Comparison of ENCODE assay signal across 8 cellular contexts in the genomic region with DNA sequence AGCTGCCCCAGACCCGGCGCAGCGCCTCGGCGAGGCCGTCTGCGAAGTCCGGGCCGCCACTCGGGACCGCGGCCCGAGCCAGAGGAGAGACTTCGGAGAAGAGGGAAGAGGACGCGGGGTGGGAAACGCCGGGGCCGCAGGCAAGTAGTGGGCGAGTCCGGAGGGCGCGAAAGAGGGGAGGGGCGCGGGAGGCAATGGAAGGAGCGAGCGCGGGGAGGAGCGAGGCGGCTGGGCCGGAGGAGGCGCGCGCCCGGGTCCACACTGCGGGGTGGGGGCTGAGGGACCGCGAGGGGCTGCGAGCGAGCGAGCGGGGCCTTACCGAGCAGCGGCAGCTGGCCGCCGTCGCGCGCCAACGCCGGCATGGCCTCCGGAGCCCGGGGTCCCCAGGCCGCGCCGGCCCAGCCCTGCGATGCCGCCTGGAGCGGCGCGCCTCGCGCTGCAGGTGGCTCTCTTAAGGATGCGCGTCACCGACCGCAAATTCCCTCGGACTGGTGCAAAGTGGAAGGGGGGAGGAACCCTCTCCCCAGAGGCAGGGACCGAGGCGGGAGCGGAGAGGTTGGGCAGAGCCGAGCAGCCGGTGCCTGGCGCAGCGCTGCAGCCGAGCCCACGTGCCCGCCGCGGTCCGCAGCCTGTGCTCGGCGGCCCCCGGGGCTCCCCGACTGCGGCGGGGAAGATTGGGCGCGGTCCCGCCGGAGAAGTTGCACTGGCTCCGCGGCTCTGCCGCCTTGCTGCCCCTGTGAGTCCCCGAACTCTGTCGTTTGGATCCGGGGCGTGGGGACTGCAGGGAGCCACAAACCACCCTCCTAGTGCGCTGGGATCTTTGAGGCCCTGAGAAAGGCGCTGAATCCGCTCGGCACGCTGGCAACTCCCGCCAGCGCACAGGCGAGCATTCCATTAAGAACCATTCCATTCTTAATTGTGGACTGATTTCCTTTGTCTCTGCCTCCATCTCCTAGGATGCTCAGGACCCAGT. TPM values are rescaled to one million over a fixed set of nuclear protein-coding genes. Genes with fewer than 3 reads are reported as not detected.
A peak's percentile ranks its signal among the peaks of the same experiment; 100 is the strongest.
DNase-seq lines count a peak whose midpoint lies in the region; ATAC-seq and TF ChIP-seq lines count a peak whose summit lies in the region.

A gene (minus strand): TSS at position 428 of the 973 bp plus-strand sequence. CDS start 66 bp downstream, at position 362.

- POLR2A ChIA-PET in GM10248 (lab: Yijun Ruan, JAX) = no interaction called here
- POLR2A ChIA-PET in PC-3 (lab: Charles Lee; ENCODE audit: unreplicated experiment) = no interaction called here

- H3K27me3 ChIP-seq in PC-3 (ENCODE audit: low read length) = peaks cover 61% of the 10 kb centered on the region
- H3K27me3 ChIP-seq in body of pancreas = no peaks in the 10 kb centered on the region

- no TSS peak for BruUV-seq in PC-3 (replicated peaks; lab: Mats Ljungman, UMichigan)

- intact Hi-C loops in PC-3 (cut with micrococcal nuclease) = no loop called here
- intact Hi-C loops in body of pancreas (cut with DNase I) = no loop called here

- no peak within 1 kb of the TSS for H3K4me3 ChIP-seq in PC-3 (ENCODE audit: low read length)
- peak within 1 kb of the TSS in 1 of 2 donors; percentile 42 for H3K4me3 ChIP-seq in body of pancreas

- H3K79me2 ChIP-seq in PC-3 (ENCODE audit: low read length) = no peaks in the 10 kb centered on the region

- no peaks in the 10 kb centered on the region for H3K4me1 ChIP-seq in PC-3 (ENCODE audit: insufficient read depth, low read length)
- H3K4me1 ChIP-seq in body of pancreas = peaks cover 19% of the 10 kb centered on the region

- no peak within 1 kb of the TSS for H2AFZ ChIP-seq in PC-3 (ENCODE audit: low read length)

- no peaks in the 10 kb centered on the region for H3K36me3 ChIP-seq in PC-3 (ENCODE audit: low read depth, low read length)
- H3K36me3 ChIP-seq in body of pancreas (replicated peaks in 1 of 2; ENCODE audit: insufficient read depth in 1 of 2, low read depth in 2 of 2) = no peaks in the 10 kb centered on the region

- no peaks in the 10 kb centered on the region for H3K9me2 ChIP-seq in PC-3 (replicated peaks; ENCODE audit: low read length)

- DNase-seq in GM10248 (ENCODE audit: extremely low spot score) (peak; percentile 73), PC-3 (peak; percentile 32), body of pancreas (peak; percentile 52 to 71 (median 60)), islet precursor cell (peak; percentile 77), NCI-H2107 treated with DMSO at 0.1 percent for 48 hours (lab: John Stamatoyannopoulos, UW; ENCODE audit: unreplicated experiment) (no peak), NCI-H1694 treated with DMSO at 0.1 percent for 48 hours (lab: John Stamatoyannopoulos, UW) (no peak)
- DNase-seq in stimulated activated CD4-positive, alpha-beta T cell treated with anti-CD3 and anti-CD28 coated beads, Interleukin-15, amount 100 ng/mL, for 24 hours = peak; percentile 72

- H3K9ac ChIP-seq in PC-3 (ENCODE audit: low read length) = no peak within 1 kb of the TSS

- H3K4me2 ChIP-seq in PC-3 (ENCODE audit: low read length) = peak within 1 kb of the TSS; percentile 46

- no peaks in the 10 kb centered on the region for H3K9me3 ChIP-seq in PC-3 (ENCODE audit: low read length)
- H3K9me3 ChIP-seq in body of pancreas = no peaks in the 10 kb centered on the region

- CTCF ChIA-PET in GM10248 (lab: Yijun Ruan, JAX) (interaction anchor here (0.9 kb wide), 1 partner anchor 224 kb away, joined by 3 read pairs; no protein-coding TSS in a partner anchor), PC-3 (lab: Charles Lee) (no interaction called here)

- WGBS in body of pancreas, 2 donors = 0 to 1% methylated on average over 38 to 93 of the region's 106 CpGs

- ATAC-seq in HG02852 (IDR thresholded peaks at IDR 0.05; ENCODE audit: unreplicated experiment) (peak; percentile 59), PC-3 (peak; percentile 38; the same call in 1 of the 2 replicates), body of pancreas (peak; percentile 88)

- H3F3A ChIP-seq in PC-3 (ENCODE audit: low read length, unreplicated experiment) = no peaks in the 10 kb centered on the region

- TF ChIP-seq POLR2A in body of pancreas (IDR thresholded peaks at IDR 0.05) = peak; percentile 46 to 65 (median 50)

- H3K27ac ChIP-seq in PC-3 (ENCODE audit: low read length) = no peak within 1 kb of the TSS
- peak within 1 kb of the TSS; percentile 29 to 74 (median 64) for H3K27ac ChIP-seq in body of pancreas

- no peak for TF ChIP-seq CTCF in GM10248 (IDR thresholded peaks at IDR 0.05; ENCODE audit: control extremely low read depth, extremely low read depth, low read depth, missing control alignments)
- no peak for TF ChIP-seq CTCF in PC-3 (conservative IDR thresholded peaks at IDR 0.05; ENCODE audit: low read depth, low read length)
- no peak for TF ChIP-seq CTCF in body of pancreas (IDR thresholded peaks at IDR 0.05)

- H4K20me1 ChIP-seq in PC-3 (ENCODE audit: low read length) = no peaks in the 10 kb centered on the region

RNA-seq across cellular contexts. Expression of the gene that starts here (rescaled TPM):
- total RNA-seq in PC-3 (2014; rRNA removed) = not detected in 2 replicates
- total RNA-seq in body of pancreas = 1 to 10 TPM; 2.0 to 4.2 TPM

Comparison
In these comparisons a context has a peak if more than half of its experiments do, and no peak if none do; other contexts are left out.
1. Peak in DNase-seq, ATAC-seq and H3K4me2 ChIP-seq in PC-3; RNA of the gene not detected or under 1 TPM.
2. DNase-seq: peak in GM10248 (single experiment), body of pancreas (4 of 4), islet precursor cell (single experiment) and stimulated activated CD4-positive, alpha-beta T cell treated with anti-CD3 and anti-CD28 coated beads, Interleukin-15, amount 100 ng/mL, for 24 hours (single experiment); none in NCI-H2107 treated with DMSO at 0.1 percent for 48 hours (single experiment) and NCI-H1694 treated with DMSO at 0.1 percent for 48 hours (single experiment).
3. ATAC-seq: peak in every context shown above with its lines; median percentile 88 in body of pancreas; 59 in HG02852; 38 in PC-3.